ENCODE assay signal across 11 cellular contexts in genomic region chr12:40168868-40169267, GRCh38. TPM values are rescaled to one million over a fixed set of nuclear protein-coding genes. Genes with fewer than 3 reads are reported as not detected.
DNase-seq lines count a peak whose midpoint lies in the region; ATAC-seq, FAIRE-seq and TF ChIP-seq lines count a peak whose summit lies in the region.
"Had no signal": no experiment of that assay in that cellular context is flagged by ENCODE, and none has a peak within 500 bp of the region (broad histone marks: within the 10 kb centered on the region; RNA-seq: fewer than 3 reads in every experiment).

No MANE protein-coding gene starts in this region.

- TF ChIP-seq POLR2A in GM12891 (IDR thresholded peaks at IDR 0.05; ENCODE audit: low read depth, low read length): no peak

- H3K27me3 ChIP-seq in OCI-LY3 (ENCODE audit: low read depth, low read length): no peaks in the 10 kb centered on the region

- peak overlapping the region; percentile 65 for H3K9ac ChIP-seq in OCI-LY3 (ENCODE audit: low read length)

- H3K4me2 ChIP-seq in OCI-LY3 (ENCODE audit: low read length): peak overlapping the region; percentile 63

- ATAC-seq in GM19395 (IDR thresholded peaks at IDR 0.05; ENCODE audit: unreplicated experiment) (peak; percentile 97), HG02943 (IDR thresholded peaks at IDR 0.05; ENCODE audit: low read depth, unreplicated experiment) (peak; percentile 97)
- ATAC-seq: SK-N-SH treated with all-trans-retinoic acid at 6 μM for 48 hours had no signal

- DNase-seq in GM12891 (ENCODE audit: insufficient read length, low spot score) (no peak), NCI-H524 (lab: John Stamatoyannopoulos, UW) (no peak), NCI-H82 treated with DMSO at 0.1 percent for 48 hours (lab: John Stamatoyannopoulos, UW; ENCODE audit: unreplicated experiment) (no peak), dermis blood vessel endothelial cell (no peak), ACHN (no peak)
- DNase-seq: nucleus accumbens had no signal

- no peak overlapping the region for H2AFZ ChIP-seq in OCI-LY3 (ENCODE audit: low read depth, low read length)

- H3K9me3 ChIP-seq in OCI-LY3 (ENCODE audit: insufficient read depth, low read length): peaks cover 26% of the 10 kb centered on the region

- H4K20me1 ChIP-seq in OCI-LY3 (ENCODE audit: insufficient read depth, low read length): no peaks in the 10 kb centered on the region

- no peaks in the 10 kb centered on the region for H3K79me2 ChIP-seq in OCI-LY3 (ENCODE audit: low read length)

- peak overlapping the region; percentile 59 for H3K4me3 ChIP-seq in OCI-LY3 (ENCODE audit: low read length)

- FAIRE-seq in GM12891 (lab: Jason Lieb, UNC): peak; percentile 71

- TF ChIP-seq CTCF in OCI-LY3 (IDR thresholded peaks at IDR 0.05; ENCODE audit: low read depth, low read length): no peak

- H3K27ac ChIP-seq in OCI-LY3 (ENCODE audit: low read length): peak overlapping the region; percentile 92

- in situ Hi-C loops in ACHN (cut with HindIII; ENCODE audit: low pct_ligation_motif_present, low pct_unique_long_range_greater_than_20kb, low sequenced_read_pairs): loop anchor here (25.0 kb wide), 1 partner anchor 143 kb away; no protein-coding TSS in a partner anchor

- peaks cover 27% of the 10 kb centered on the region for H3K36me3 ChIP-seq in OCI-LY3 (replicated peaks; ENCODE audit: low read depth, low read length)

- peaks cover 41% of the 10 kb centered on the region for H3K4me1 ChIP-seq in OCI-LY3 (ENCODE audit: low read length)

TF ChIP-seq in GM12891, 5 proteins besides CTCF, POLR2A, EP300 and RAD21:
- TF ChIP-seq TAF1 (IDR thresholded peaks at IDR 0.05; ENCODE audit: low read depth, low read length): no peak
- TF ChIP-seq POU2F2 (IDR thresholded peaks at IDR 0.05; ENCODE audit: low read depth, low read length): no peak
- TF ChIP-seq SPI1 (IDR thresholded peaks at IDR 0.05; ENCODE audit: low read depth, low read length): peak; percentile 48; the same call in 1 of the 2 replicates

RNA-seq across cellular contexts. Expression of gene LRRK2, which starts 55.9 kb away (rescaled TPM):
- 0.24 TPM for polyA plus RNA-seq in GM12891 (2012; ENCODE audit: low read depth, missing spikeins)
- total RNA-seq in dermis blood vessel endothelial cell: 0.51 and 0.65 TPM in 2 replicates
- total RNA-seq: activated T-helper 2 cell treated with anti-CD3 and anti-CD28 coated beads, Interferon-gamma antibody, Interleukin-2, Interleukin-4, amounts not matched to agents 10 μg/mL and 5 μg/mL and 100 μg/mL, durations not matched to agents 14 hours and 24 hours and 36 hours had no signal
